ENCODE assay signal across 27 cellular contexts in genomic region chr1:174367892-174368291, GRCh38.
"Had no signal": no experiment of that assay in that cellular context is flagged by ENCODE, and none has a peak within 500 bp of the region (broad histone marks: within the 10 kb centered on the region; RNA-seq: fewer than 3 reads in every experiment).

No MANE protein-coding gene starts in this region.

- FAIRE-seq: astrocyte, endometrium, urothelium cell line had no signal

- DNase-seq: activated CD4-positive, alpha-beta memory T cell treated with anti-CD3 and anti-CD28 coated beads, Interleukin-2, amount 10 ng/mL, durations not matched to agents 7 days and 5 days; activated CD4-positive, alpha-beta T cell treated with anti-CD3 and anti-CD28 coated beads, Interleukin-2, amount 10 ng/mL, durations not matched to agents 24 days and 14 days; activated CD4-positive, CD25-positive, alpha-beta regulatory T cell treated with anti-CD3 and anti-CD28 coated beads, Interleukin-2, amount 50 U/mL, for 72 hours; activated CD8-positive, alpha-beta memory T cell treated with anti-CD3 and anti-CD28 coated beads, Interleukin-2, amount 50 U/mL, for 48 hours; activated gamma-delta T cell; activated naive CD4-positive, alpha-beta T cell treated with anti-CD3 and anti-CD28 coated beads, Interleukin-2, amount 50 U/mL, for 16 hours; activated T-cell treated with anti-CD3 and anti-CD28 coated beads, Interleukin-2, amount 50 U/mL, for 24 hours; amniotic stem cell; central memory CD4-positive, alpha-beta T cell; dermis blood vessel endothelial cell; effector CD8-positive, alpha-beta T cell; esophagus squamous epithelium; foreskin melanocyte; islet precursor cell; left colon; mesendoderm; natural killer cell; occipital lobe; right lobe of liver; stimulated activated CD4-positive, alpha-beta T cell treated with anti-CD3 and anti-CD28 coated beads, Interleukin-2, amount 100 ng/mL, for 48 hours; stimulated activated naive CD4-positive, alpha-beta T cell treated with Interleukin-2 at 50 U/mL for 16 hours; T-helper 2 cell; testis; trophoblast cell had no signal

- ATAC-seq: left colon, natural killer cell, right lobe of liver had no signal
